In genomic region chr1:7579016-7579415, GRCh38 we compare ENCODE assay signal across 17 cellular contexts.
"Had no signal": no experiment of that assay in that cellular context is flagged by ENCODE, and none has a peak within 500 bp of the region (broad histone marks: within the 10 kb centered on the region; RNA-seq: fewer than 3 reads in every experiment).

No MANE protein-coding gene starts in this region.

- H3K9ac ChIP-seq: neural progenitor cell had no signal

- H3K27me3 ChIP-seq: ascending aorta, heart left ventricle, neural progenitor cell, tibial nerve, vagina had no signal

- H3K27me3 Mint-ChIP-seq: dendritic cell treated with granulocyte-macrophage colony-stimulating factor and Interleukin-4, amounts not matched to agents 40 ng/mL and 50 ng/mL, for 4 days had no signal

- H3K4me3 Mint-ChIP-seq: dendritic cell treated with granulocyte-macrophage colony-stimulating factor and Interleukin-4, amounts not matched to agents 40 ng/mL and 50 ng/mL, for 4 days; immature natural killer cell; neural progenitor cell had no signal

- H3K36me3 Mint-ChIP-seq: immature natural killer cell, neural progenitor cell had no signal

- ATAC-seq: activated CD4-positive, CD25-positive, alpha-beta regulatory T cell treated with anti-CD3 and anti-CD28 coated beads, Interleukin-2, amount 50 U/mL, for 24 hours; esophagus mucosa; gastroesophageal sphincter; heart left ventricle; stimulated activated naive CD8-positive, alpha-beta T cell treated with anti-CD3 and anti-CD28 coated beads, Interleukin-15, Interleukin-2, amounts not matched to agents 100 U/mL and 50 U/mL, for 24 hours had no signal

- H3K9me3 ChIP-seq: ascending aorta, gastroesophageal sphincter, heart left ventricle, SJCRH30, tibial nerve, vagina had no signal

- H3K36me3 ChIP-seq: ascending aorta, gastroesophageal sphincter, heart left ventricle, neural progenitor cell, SJCRH30, tibial nerve, vagina had no signal

- H3K9me3 Mint-ChIP-seq: dendritic cell treated with granulocyte-macrophage colony-stimulating factor and Interleukin-4, amounts not matched to agents 40 ng/mL and 50 ng/mL, for 4 days; immature natural killer cell; neural progenitor cell had no signal

- H3K4me3 ChIP-seq: ascending aorta, gastroesophageal sphincter, heart left ventricle, neural progenitor cell, SJCRH30, tibial nerve, vagina had no signal

- H3K27ac ChIP-seq: ascending aorta, gastroesophageal sphincter, heart left ventricle, neural progenitor cell, SJCRH30, tibial nerve, vagina had no signal

- H3K4me1 ChIP-seq: neural progenitor cell, SJCRH30, vagina had no signal

- H3K27ac Mint-ChIP-seq: dendritic cell treated with granulocyte-macrophage colony-stimulating factor and Interleukin-4, amounts not matched to agents 40 ng/mL and 50 ng/mL, for 4 days; immature natural killer cell had no signal

- H3K4me1 Mint-ChIP-seq: immature natural killer cell had no signal

- DNase-seq: activated CD8-positive, alpha-beta memory T cell treated with anti-CD3 and anti-CD28 coated beads for 24 hours; effector CD8-positive, alpha-beta T cell; immature natural killer cell; midbrain; SJCRH30; stimulated activated naive CD8-positive, alpha-beta T cell treated with anti-CD3 and anti-CD28 coated beads, Interleukin-15, Interleukin-2, amounts not matched to agents 100 U/mL and 50 U/mL, for 24 hours; substantia nigra; T1000 had no signal
